8 cellular contexts compared by ENCODE assay signal in the genomic region with DNA sequence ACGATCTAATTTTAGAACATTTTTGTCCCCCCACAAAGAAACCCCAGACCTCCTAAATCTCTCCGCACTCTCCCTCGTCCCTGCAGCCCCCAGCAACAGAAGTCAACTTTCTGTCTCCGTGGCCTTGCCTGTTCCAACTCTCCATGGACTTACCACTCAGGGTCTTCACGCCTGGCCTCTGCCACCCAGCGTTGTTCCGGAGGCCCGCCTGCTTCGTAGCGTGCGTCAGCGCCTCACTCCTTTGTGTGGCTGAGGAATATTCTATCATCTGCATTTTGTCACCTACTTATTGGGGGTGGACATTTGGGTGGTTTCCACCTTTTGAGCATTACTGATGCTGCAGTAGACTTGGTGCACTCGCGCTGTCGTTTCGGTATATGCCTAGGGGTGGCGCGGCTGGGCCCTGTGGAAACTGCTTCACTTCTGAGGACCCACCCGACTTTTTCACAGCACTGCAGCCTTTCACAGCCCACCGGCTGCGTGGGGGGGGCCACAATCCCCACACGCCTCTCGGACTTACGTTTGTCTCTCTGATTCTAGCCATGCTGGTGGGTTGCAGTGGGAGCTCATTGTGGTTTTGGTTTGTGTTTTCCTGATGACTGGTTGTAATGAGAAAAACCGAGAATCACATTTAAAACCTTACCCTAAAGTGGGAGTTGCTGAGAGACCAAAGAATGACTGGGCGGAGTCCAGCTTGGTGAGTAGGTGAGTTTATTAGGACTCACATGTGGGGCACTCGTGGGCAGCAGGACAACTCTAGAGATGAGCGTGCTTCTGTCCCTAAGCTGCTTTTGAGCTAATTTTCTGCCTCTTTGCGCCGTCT. TPM values are rescaled to one million over a fixed set of nuclear protein-coding genes. Genes with fewer than 3 reads are reported as not detected.
DNase-seq lines count a peak whose midpoint lies in the region; ATAC-seq and TF ChIP-seq lines count a peak whose summit lies in the region.

No MANE protein-coding gene starts in this region.

- TF ChIP-seq CTCF in GM12864 (IDR thresholded peaks at IDR 0.05; ENCODE audit: low read depth, low read length, missing control alignments): peak; percentile 46
- TF ChIP-seq CTCF in HCT116 (IDR thresholded peaks at IDR 0.05 in 2 of 3, conservative IDR thresholded peaks at IDR 0.05 in 1 of 3; ENCODE audit: borderline replicate concordance in 1 of 3, insufficient read depth in 1 of 3, low read depth in 2 of 3, low read length in 2 of 3): no peak
- TF ChIP-seq CTCF in lower lobe of right lung (IDR thresholded peaks at IDR 0.05): no peak
- no peak for TF ChIP-seq CTCF in spleen (IDR thresholded peaks at IDR 0.05 in 8 of 11, conservative IDR thresholded peaks at IDR 0.05 in 3 of 11)

- no peak for TF ChIP-seq POLR2A in HCT116 (IDR thresholded peaks at IDR 0.05; ENCODE audit: borderline replicate concordance, extremely low read depth, insufficient read depth, insufficient read length)
- no peak for TF ChIP-seq POLR2A in spleen (IDR thresholded peaks at IDR 0.05)

- ATAC-seq in HCT116 (no peak), lower lobe of right lung (no peak)

- BruUV-seq in HCT116 (replicated peaks; lab: Mats Ljungman, UMichigan): no TSS peak

- POLR2A ChIA-PET in HCT116 (lab: Charles Lee): interaction anchor here (1.4 kb wide), 1 partner anchor 31 kb away, joined by 3 read pairs; no protein-coding TSS in a partner anchor

- no peaks in the 10 kb centered on the region for H3K9me2 ChIP-seq in HCT116 (ENCODE audit: insufficient read depth)

- peak overlapping the region; percentile 90 for H3K27ac ChIP-seq in HCT116 (ENCODE audit: low read depth, low read length)
- H3K27ac ChIP-seq in lower lobe of right lung: peak overlapping the region; percentile 85
- H3K27ac ChIP-seq in spleen: peak overlapping the region in 1 of 8 donors; percentile 81

- intact Hi-C loops in HCT116 (cut with micrococcal nuclease) (no loop called here), lower lobe of right lung (cut with DNase I) (no loop called here), spleen (cut with DNase I; ENCODE audit: low total_unique reads) (no loop called here)

- H3K4me3 ChIP-seq in GM12864 (ENCODE audit: low read depth, low read length) (peak overlapping the region; percentile 16; the same call in 1 of the 2 replicates), HCT116 (replicated peaks in 1 of 2; ENCODE audit: low read depth in 1 of 2, low read length in 2 of 2) (peak overlapping the region in 1 of 2 experiments; percentile 48; a peak in 2 of 4 replicates), lower lobe of right lung (no peak overlapping the region), spleen (peak overlapping the region in 1 of 8 donors; percentile 83)

- H3K9ac ChIP-seq in HCT116 (ENCODE audit: low read length): peak overlapping the region; percentile 92

- H3K4me1 ChIP-seq in HCT116 (ENCODE audit: control insufficient read depth in 1 of 2, insufficient read depth in 2 of 2, low read length in 2 of 2): peaks cover 36 to 66% of the 10 kb centered on the region in 2 experiments
- H3K4me1 ChIP-seq in lower lobe of right lung: peaks cover 42% of the 10 kb centered on the region
- H3K4me1 ChIP-seq in spleen: peaks cover 5 to 44% (median 21%) of the 10 kb centered on the region in 6 donors

- 69 to 82% (median 81%) methylated on average over 30 of the region's 30 CpGs for WGBS in spleen, 5 donors

- peak overlapping the region; percentile 86 for H3K4me2 ChIP-seq in HCT116 (ENCODE audit: low read length)

- H4K20me1 ChIP-seq in HCT116 (ENCODE audit: insufficient read depth): no peaks in the 10 kb centered on the region

- H3K79me2 ChIP-seq in HCT116 (ENCODE audit: insufficient read depth, low read length): peaks cover 31% of the 10 kb centered on the region

- no peaks in the 10 kb centered on the region for H3K27me3 ChIP-seq in HCT116 (ENCODE audit: insufficient read depth, low read length)
- no peaks in the 10 kb centered on the region for H3K27me3 ChIP-seq in lower lobe of right lung (ENCODE audit: low read depth)
- peaks cover 0 to 6% (median 0%) of the 10 kb centered on the region in 7 donors for H3K27me3 ChIP-seq in spleen (replicated peaks in 1 of 7)

- CTCF ChIA-PET in HCT116 (lab: Charles Lee): no interaction called here

- no peak overlapping the region for H2AFZ ChIP-seq in HCT116 (ENCODE audit: low read depth, low read length, poor library complexity, severe bottlenecking)

- RAD21 ChIA-PET in HCT116 (lab: Charles Lee; ENCODE audit: low non-redundant PET in 1 of 2, low total read pairs in 2 of 2, uncharacterized antibody in 2 of 2, unreplicated experiment in 2 of 2): no interaction called here

- H3K9me3 ChIP-seq in HCT116 (ENCODE audit: control insufficient read depth in 1 of 2, insufficient read depth in 1 of 2, low read depth in 1 of 2, low read length in 2 of 2) (no peaks in the 10 kb centered on the region), lower lobe of right lung (no peaks in the 10 kb centered on the region), spleen (no peaks in the 10 kb centered on the region)

- TF ChIP-seq RAD21 in HCT116 (IDR thresholded peaks at IDR 0.05; ENCODE audit: low read depth): no peak

- DNase-seq in GM12864 (ENCODE audit: low read depth) (peak; percentile 70), HCT116 (ENCODE audit: low read depth, low spot score) (no peak), T-helper 1 cell (peak in 3 of 5 donors; percentile 40 to 67 (median 40)), lower lobe of right lung (no peak), NCI-H2196 (lab: John Stamatoyannopoulos, UW; ENCODE audit: unreplicated experiment) (no peak), spleen (no peak), SHP77 treated with DMSO at 0.1 percent for 48 hours (lab: John Stamatoyannopoulos, UW) (no peak), kidney glomerular epithelial cell (lab: John Stamatoyannopoulos, UW) (no peak)

- H3K36me3 ChIP-seq in HCT116 (ENCODE audit: control insufficient read depth in 1 of 2, insufficient read depth in 2 of 2, low read length in 2 of 2) (0 out of 4 replicates have a peak, but pooled peaks cover 0 to 3% of the 10 kb centered on the region in 2 experiments), lower lobe of right lung (peaks cover 10% of the 10 kb centered on the region), spleen (peaks cover 0 to 8% (median 0%) of the 10 kb centered on the region in 6 donors)

TF ChIP-seq in HCT116, 20 proteins besides CTCF, POLR2A, EP300 and RAD21:
- TF ChIP-seq YY1 (IDR thresholded peaks at IDR 0.05; ENCODE audit: extremely low read depth, insufficient replicate concordance, low read depth, low read length) (no peak), ZFX (IDR thresholded peaks at IDR 0.05) (no peak), TCF7L2 (IDR thresholded peaks at IDR 0.05; ENCODE audit: borderline replicate concordance, extremely low read depth, insufficient read depth, insufficient read length) (no peak), ELF1 (IDR thresholded peaks at IDR 0.05; ENCODE audit: borderline replicate concordance, low read depth) (no peak), POLR2AphosphoS5 (IDR thresholded peaks at IDR 0.05; ENCODE audit: low read depth, low read length) (no peak), SRF (IDR thresholded peaks at IDR 0.05; ENCODE audit: low read depth) (no peak), ATF3 (IDR thresholded peaks at IDR 0.05) (no peak), SP1 (IDR thresholded peaks at IDR 0.05; ENCODE audit: low read depth) (no peak), ZBTB33 (IDR thresholded peaks at IDR 0.05; ENCODE audit: extremely low read depth, insufficient replicate concordance, low read length) (no peak), SIN3A (IDR thresholded peaks at IDR 0.05; ENCODE audit: low read depth) (no peak), CEBPB (IDR thresholded peaks at IDR 0.05; ENCODE audit: low read depth) (no peak), EZH2 (IDR thresholded peaks at IDR 0.05) (no peak)
- TF ChIP-seq, protein P1, sequence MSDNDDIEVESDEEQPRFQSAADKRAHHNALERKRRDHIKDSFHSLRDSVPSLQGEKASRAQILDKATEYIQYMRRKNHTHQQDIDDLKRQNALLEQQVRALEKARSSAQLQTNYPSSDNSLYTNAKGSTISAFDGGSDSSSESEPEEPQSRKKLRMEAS (IDR thresholded peaks at IDR 0.05): no peak

RNA-seq across cellular contexts. Expression of gene HSBP1L1, which starts 1.4 kb away (rescaled TPM):
- total RNA-seq in HCT116 (2021; ENCODE audit: unreplicated experiment): 41.4 TPM
- polyA plus RNA-seq in HCT116 (2012): 26.9 and 30.7 TPM in 2 replicates
- total RNA-seq in lower lobe of right lung: 46.6 TPM
- total RNA-seq in spleen: 10 to 100 TPM; 10.3 to 36.4 (median 20.1) TPM
- 10 to 100 TPM; 10.0 to 21.5 (median 15.8) TPM for polyA plus RNA-seq in spleen

RNA-seq across cellular contexts. Expression of gene SLC66A2, which starts 11.6 kb away (rescaled TPM):
- total RNA-seq in HCT116 (2021; ENCODE audit: unreplicated experiment): 44.9 TPM
- polyA plus RNA-seq in HCT116 (2012): 41.0 and 45.2 TPM in 2 replicates
- 54.2 TPM for total RNA-seq in lower lobe of right lung
- total RNA-seq in spleen: 10 to 100 TPM; 40.9 to 61.9 (median 51.1) TPM
- polyA plus RNA-seq in spleen: 10 to 100 TPM; 28.7 to 53.9 (median 33.4) TPM

RNA-seq across cellular contexts. Expression of gene TXNL4A, which starts 25.3 kb away (rescaled TPM):
- total RNA-seq in HCT116 (2021; ENCODE audit: unreplicated experiment) (178 TPM), lower lobe of right lung (78.7 TPM), spleen (10 to 100 TPM; 20.7 to 76.5 (median 63.9) TPM)
- polyA plus RNA-seq in HCT116 (2012): 107 and 114 TPM in 2 replicates
- 10 to 100 TPM; 75.2 to 98.5 (median 80.9) TPM for polyA plus RNA-seq in spleen

Comparison
In these comparisons a context has a peak if more than half of its experiments do, and no peak if none do; other contexts are left out.
1. DNase-seq: peak in GM12864 (single experiment) and T-helper 1 cell (3 of 5); none in HCT116 (single experiment), lower lobe of right lung (single experiment), NCI-H2196 (single experiment), spleen (single experiment), SHP77 treated with DMSO at 0.1 percent for 48 hours (single experiment) and kidney glomerular epithelial cell (single experiment).